ENCODE assay signal across 2 cellular contexts in genomic region chr18:12102136-12102842, GRCh38.
TF ChIP-seq lines count a peak whose summit lies in the region.

No MANE protein-coding gene starts in this region.

TF ChIP-seq in GM12878, 131 proteins besides CTCF, POLR2A, EP300 and RAD21:
- TF ChIP-seq JUNB (IDR thresholded peaks at IDR 0.05), result peak; percentile 62
- TF ChIP-seq HCFC1 (IDR thresholded peaks at IDR 0.05; ENCODE audit: low read length), result no peak
- TF ChIP-seq PAX5 (IDR thresholded peaks at IDR 0.05; ENCODE audit: borderline replicate concordance, low read depth, low read length), result no peak
- no peak for TF ChIP-seq DPF2 (IDR thresholded peaks at IDR 0.05)

TF ChIP-seq in H1, 55 proteins besides CTCF, POLR2A, EP300 and RAD21:
- TF ChIP-seq TEAD4 (IDR thresholded peaks at IDR 0.05; ENCODE audit: low read depth, low read length), result no peak
- TF ChIP-seq SIN3A (conservative IDR thresholded peaks at IDR 0.05 in 1 of 2, IDR thresholded peaks at IDR 0.05 in 1 of 2; ENCODE audit: low read depth in 1 of 2, low read length in 2 of 2), result no peak
- no peak for TF ChIP-seq SIX5 (IDR thresholded peaks at IDR 0.05; ENCODE audit: low read depth, low read length)
- TF ChIP-seq POLR2AphosphoS5 (IDR thresholded peaks at IDR 0.05; ENCODE audit: low read depth, low read length), result no peak
- TF ChIP-seq KDM5A (IDR thresholded peaks at IDR 0.05; ENCODE audit: low read length), result no peak
- TF ChIP-seq HDAC6 (IDR thresholded peaks at IDR 0.05; ENCODE audit: low read depth, low read length), result no peak
- TF ChIP-seq CHD1 (IDR thresholded peaks at IDR 0.05; ENCODE audit: low read depth, low read length), result no peak
- TF ChIP-seq POU5F1 (IDR thresholded peaks at IDR 0.05; ENCODE audit: low read depth, low read length), result no peak
- TF ChIP-seq MAX (IDR thresholded peaks at IDR 0.05), result no peak
- TF ChIP-seq E2F6 (IDR thresholded peaks at IDR 0.05), result no peak
- TF ChIP-seq CBX8 (IDR thresholded peaks at IDR 0.05; ENCODE audit: borderline replicate concordance, low read depth, low read length), result no peak
- TF ChIP-seq RXRA (IDR thresholded peaks at IDR 0.05; ENCODE audit: insufficient read depth, low read depth, low read length), result no peak
- no peak for TF ChIP-seq EGR1 (IDR thresholded peaks at IDR 0.05; ENCODE audit: borderline replicate concordance, low read depth, low read length)
